ENCODE assay signal across 25 cellular contexts in genomic region chr20:54772931-54773642, GRCh38.
"Had no signal": no experiment of that assay in that cellular context is flagged by ENCODE, and none has a peak within 500 bp of the region (broad histone marks: within the 10 kb centered on the region; RNA-seq: fewer than 3 reads in every experiment).

No MANE protein-coding gene starts in this region.

- H3K4me1 Mint-ChIP-seq: activated B cell treated with CpG ODN at 0.5 μM for 24 hours; activated CD4-positive, alpha-beta T cell treated with anti-CD3 and anti-CD28 coated beads, Interleukin-2, amount 10 ng/mL, durations not matched to agents 7 days and 5 days; activated naive CD4-positive, alpha-beta T cell treated with anti-CD3 and anti-CD28 coated beads, Interleukin-2, amount 10 ng/mL, durations not matched to agents 7 days and 5 days; activated naive CD8-positive, alpha-beta T cell treated with anti-CD3 and anti-CD28 coated beads for 36 hours; T-cell had no signal

- H3K27me3 Mint-ChIP-seq: activated B cell treated with CpG ODN at 0.5 μM for 24 hours; activated CD4-positive, alpha-beta memory T cell treated with anti-CD3 and anti-CD28 coated beads for 36 hours; activated CD4-positive, alpha-beta T cell treated with anti-CD3 and anti-CD28 coated beads, Interleukin-2, amount 10 ng/mL, durations not matched to agents 7 days and 5 days; activated naive CD4-positive, alpha-beta T cell treated with anti-CD3 and anti-CD28 coated beads, Interleukin-2, amount 10 ng/mL, durations not matched to agents 7 days and 5 days had no signal

- H3K4me3 Mint-ChIP-seq: activated B cell treated with CpG ODN at 0.5 μM for 24 hours; activated CD4-positive, alpha-beta memory T cell treated with anti-CD3 and anti-CD28 coated beads for 36 hours; activated CD4-positive, alpha-beta T cell treated with anti-CD3 and anti-CD28 coated beads, Interleukin-2, amount 10 ng/mL, durations not matched to agents 7 days and 5 days; activated naive CD4-positive, alpha-beta T cell treated with anti-CD3 and anti-CD28 coated beads, Interleukin-2, amount 10 ng/mL, durations not matched to agents 7 days and 5 days; activated naive CD8-positive, alpha-beta T cell treated with anti-CD3 and anti-CD28 coated beads for 36 hours; activated T-cell treated with anti-CD3 and anti-CD28 coated beads, Interleukin-2, amount 50 U/mL, for 72 hours; T-cell had no signal

- ATAC-seq: activated T-cell treated with anti-CD3 and anti-CD28 coated beads, Interleukin-2, amount 50 U/mL, for 72 hours; PC-3; T-cell had no signal

- DNase-seq: activated B cell treated with CpG ODN at 0.5 μM for 24 hours; activated CD4-positive, alpha-beta memory T cell treated with anti-CD3 and anti-CD28 coated beads for 36 hours; activated CD4-positive, alpha-beta T cell treated with anti-CD3 and anti-CD28 coated beads for 1 hour; activated CD4-positive, alpha-beta T cell treated with anti-CD3 and anti-CD28 coated beads, Interleukin-2, amount 10 ng/mL, durations not matched to agents 7 days and 5 days; activated CD8-positive, alpha-beta memory T cell treated with anti-CD3 and anti-CD28 coated beads, Interleukin-2, amount 50 U/mL, for 4 hours; activated gamma-delta T cell treated with Interleukin-2 at 50 U/mL for 16 hours; activated naive CD4-positive, alpha-beta T cell treated with anti-CD3 and anti-CD28 coated beads, Interleukin-2, amount 10 ng/mL, durations not matched to agents 7 days and 5 days; activated naive CD8-positive, alpha-beta T cell treated with anti-CD3 and anti-CD28 coated beads for 36 hours; activated T-cell treated with anti-CD3 and anti-CD28 coated beads, Interleukin-2, amount 50 U/mL, for 72 hours; central memory CD4-positive, alpha-beta T cell; Kasumi-1; KBM-7; NCI-H146; NCI-H187 treated with DMSO at 0.1 percent for 48 hours; NCI-H2081 treated with DMSO at 0.1 percent for 48 hours; NCI-H446 treated with DMSO at 0.1 percent for 48 hours; NCI-H526 treated with DMSO at 0.1 percent for 48 hours; NCI-H82; NK-92 treated with Interleukin-12 subunit alpha and Interleukin-12 subunit beta, amount 100 ng/mL, for 24 hours; PC-3; SIG-M5; T-cell; T-helper 2 cell; T1000 had no signal

- H3K9me3 Mint-ChIP-seq: activated B cell treated with CpG ODN at 0.5 μM for 24 hours; activated CD4-positive, alpha-beta memory T cell treated with anti-CD3 and anti-CD28 coated beads for 36 hours; activated CD4-positive, alpha-beta T cell treated with anti-CD3 and anti-CD28 coated beads, Interleukin-2, amount 10 ng/mL, durations not matched to agents 7 days and 5 days; activated naive CD8-positive, alpha-beta T cell treated with anti-CD3 and anti-CD28 coated beads for 36 hours; activated T-cell treated with anti-CD3 and anti-CD28 coated beads, Interleukin-2, amount 50 U/mL, for 72 hours had no signal

- H3K36me3 Mint-ChIP-seq: activated CD4-positive, alpha-beta memory T cell treated with anti-CD3 and anti-CD28 coated beads for 36 hours; activated naive CD4-positive, alpha-beta T cell treated with anti-CD3 and anti-CD28 coated beads, Interleukin-2, amount 10 ng/mL, durations not matched to agents 7 days and 5 days; activated naive CD8-positive, alpha-beta T cell treated with anti-CD3 and anti-CD28 coated beads for 36 hours; T-cell had no signal

- H3K27ac Mint-ChIP-seq: activated B cell treated with CpG ODN at 0.5 μM for 24 hours; activated CD4-positive, alpha-beta memory T cell treated with anti-CD3 and anti-CD28 coated beads for 36 hours; activated CD4-positive, alpha-beta T cell treated with anti-CD3 and anti-CD28 coated beads, Interleukin-2, amount 10 ng/mL, durations not matched to agents 7 days and 5 days; activated naive CD4-positive, alpha-beta T cell treated with anti-CD3 and anti-CD28 coated beads, Interleukin-2, amount 10 ng/mL, durations not matched to agents 7 days and 5 days; activated naive CD8-positive, alpha-beta T cell treated with anti-CD3 and anti-CD28 coated beads for 36 hours; activated T-cell treated with anti-CD3 and anti-CD28 coated beads, Interleukin-2, amount 50 U/mL, for 72 hours; activated T-helper 2 cell treated with anti-CD3 and anti-CD28 coated beads, Interferon-gamma antibody, Interleukin-2, Interleukin-4, amounts not matched to agents 10 μg/mL and 5 μg/mL and 100 μg/mL, durations not matched to agents 14 hours and 24 hours and 36 hours; T-cell had no signal
